In the genomic region with DNA sequence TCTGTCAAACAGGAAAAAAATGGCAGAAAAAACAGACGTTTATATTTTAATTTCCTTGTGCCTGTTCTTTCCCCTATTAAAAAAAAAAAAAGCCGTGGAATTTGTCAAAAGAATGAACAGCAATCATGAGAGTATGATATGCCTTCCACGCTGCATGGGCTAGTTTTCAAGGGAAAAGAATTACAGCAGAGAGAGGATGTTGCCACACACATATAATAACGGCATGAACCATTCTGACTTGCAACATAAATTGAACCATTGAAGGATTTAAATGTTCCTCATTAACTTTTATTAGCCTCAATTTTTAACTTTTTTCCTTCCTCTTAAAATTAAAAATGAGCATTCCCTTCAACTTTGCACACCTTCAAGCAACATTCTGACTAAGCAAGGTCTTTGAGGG, we compare ENCODE assay signal across 23 cellular contexts.
DNase-seq lines count a peak whose midpoint lies in the region; ATAC-seq and TF ChIP-seq lines count a peak whose summit lies in the region.
"Had no signal": no experiment of that assay in that cellular context is flagged by ENCODE, and none has a peak within 500 bp of the region (broad histone marks: within the 10 kb centered on the region; RNA-seq: fewer than 3 reads in every experiment).

No MANE protein-coding gene starts in this region.

- no peak overlapping the region for H3K56ac ChIP-seq in IMR-90 (ENCODE audit: extremely low read depth, insufficient read depth, low read length)

- TF ChIP-seq CTCF in A673 (conservative IDR thresholded peaks at IDR 0.05; ENCODE audit: low read depth, low read length) (no peak), IMR-90 (conservative IDR thresholded peaks at IDR 0.05; ENCODE audit: low read depth, low read length) (no peak), foreskin fibroblast (IDR thresholded peaks at IDR 0.05; ENCODE audit: low read depth, low read length) (no peak), stomach (IDR thresholded peaks at IDR 0.05) (no peak)

- no CpG with 5 or more reads among the region's 4 CpGs for WGBS in IMR-90 (ENCODE audit: extremely low coverage in 2 of 2, insufficient read length in 1 of 2), 2 experiments
- 58 to 70% (median 66%) methylated on average over 4 of the region's 4 CpGs for WGBS in stomach, 5 donors

- H3K4me3 ChIP-seq in A673 (ENCODE audit: low read depth, low read length, poor library complexity, severe bottlenecking) (no peak overlapping the region), IMR-90 (ENCODE audit: insufficient read depth, low read depth, low read length) (no peak overlapping the region), adipocyte (ENCODE audit: low read length) (no peak overlapping the region), foreskin fibroblast (ENCODE audit: low read depth in 1 of 2, low read length in 2 of 2) (no peak overlapping the region), stomach (no peak overlapping the region)
- H3K4me3 ChIP-seq: PC-9, right atrium auricular region, upper lobe of right lung had no signal

- H3K18ac ChIP-seq in IMR-90 (ENCODE audit: low read depth, low read length) = no peak overlapping the region

- H2BK5ac ChIP-seq in IMR-90 (ENCODE audit: low read depth, low read length, poor library complexity, severe bottlenecking) = no peak overlapping the region

- BruUV-seq in A673 (replicated peaks; lab: Mats Ljungman, UMichigan) (no TSS peak), IMR-90 (replicated peaks; lab: Mats Ljungman, UMichigan) (no TSS peak)

- H3K9ac ChIP-seq in IMR-90 (ENCODE audit: low read depth, low read length) (no peak overlapping the region), adipocyte (ENCODE audit: low read length) (no peak overlapping the region)

- no peak overlapping the region for H3K23ac ChIP-seq in IMR-90 (ENCODE audit: low read depth, low read length)

- H3K27me3 ChIP-seq in A673 (replicated peaks; ENCODE audit: insufficient read depth, low read depth, low read length, poor library complexity) (no peaks in the 10 kb centered on the region), IMR-90 (ENCODE audit: control insufficient read depth, insufficient read depth, low read length) (no peaks in the 10 kb centered on the region), adipocyte (replicated peaks; ENCODE audit: control insufficient read depth, insufficient read depth, low read length) (no peaks in the 10 kb centered on the region), stomach (no peaks in the 10 kb centered on the region)
- H3K27me3 ChIP-seq: right atrium auricular region, upper lobe of right lung had no signal

- no peak overlapping the region for H2AFZ ChIP-seq in IMR-90 (replicated peaks; ENCODE audit: low read length, poor library complexity)
- H2AFZ ChIP-seq: PC-9 had no signal

- H2BK15ac ChIP-seq in IMR-90 (ENCODE audit: low read depth, low read length) = no peak overlapping the region

- no peak for TF ChIP-seq EP300 in stomach (IDR thresholded peaks at IDR 0.05)

- TF ChIP-seq POLR2A in IMR-90 (IDR thresholded peaks at IDR 0.05; ENCODE audit: low read depth, low read length) = no peak
- TF ChIP-seq POLR2A in stomach (IDR thresholded peaks at IDR 0.05) = no peak

- no peaks in the 10 kb centered on the region for H4K20me1 ChIP-seq in IMR-90 (ENCODE audit: insufficient read depth, low read length)

- TF ChIP-seq RAD21 in IMR-90 (IDR thresholded peaks at IDR 0.05; ENCODE audit: low read length) = no peak

- no peak overlapping the region; the same call in 1 of the 2 replicates for H3K14ac ChIP-seq in IMR-90 (replicated peaks; ENCODE audit: low read depth, low read length)

- no peak overlapping the region for H3K27ac ChIP-seq in A673 (ENCODE audit: low read depth, low read length, poor library complexity, severe bottlenecking)
- no peak overlapping the region for H3K27ac ChIP-seq in IMR-90 (ENCODE audit: insufficient read depth, low read length)
- H3K27ac ChIP-seq in stomach = no peak overlapping the region
- H3K27ac ChIP-seq: C4-2B, PC-9, right atrium auricular region, upper lobe of right lung had no signal

- no peak overlapping the region for H2AK9ac ChIP-seq in IMR-90 (replicated peaks; ENCODE audit: low read depth, low read length, poor library complexity)

- CTCF ChIA-PET in A673 (lab: Charles Lee) = no interaction called here
- CTCF ChIA-PET in IMR-90 (lab: Yijun Ruan, JAX) = no interaction called here

- H3K9me3 ChIP-seq in A673 (ENCODE audit: low read depth, low read length, poor library complexity, severe bottlenecking) = no peaks in the 10 kb centered on the region
- H3K9me3 ChIP-seq in IMR-90 (ENCODE audit: control insufficient read depth, insufficient read depth, low read length) = no peaks in the 10 kb centered on the region
- no peaks in the 10 kb centered on the region for H3K9me3 ChIP-seq in adipocyte (ENCODE audit: control insufficient read depth, low read length)
- H3K9me3 ChIP-seq in stomach = no peaks in the 10 kb centered on the region
- H3K9me3 ChIP-seq: right atrium auricular region, upper lobe of right lung had no signal

- ATAC-seq in IMR-90 (ENCODE audit: low read depth) (no peak), HG02571 (IDR thresholded peaks at IDR 0.05; ENCODE audit: unreplicated experiment) (no peak), HG03442 (IDR thresholded peaks at IDR 0.05; ENCODE audit: unreplicated experiment) (no peak)
- ATAC-seq: effector memory CD8-positive, alpha-beta T cell; left cardiac atrium; stimulated activated naive CD8-positive, alpha-beta T cell treated with anti-CD3 and anti-CD28 coated beads, Interleukin-15, amount 100 ng/mL, for 72 hours; upper lobe of right lung had no signal

- H3K9me1 ChIP-seq in IMR-90 (ENCODE audit: insufficient read depth, low read length) = peaks cover 17% of the 10 kb centered on the region

- H3K4me2 ChIP-seq in IMR-90 (ENCODE audit: low read depth, low read length) = no peak overlapping the region
- H3K4me2 ChIP-seq: PC-9 had no signal

- peaks cover 0 to 6% of the 10 kb centered on the region in 2 experiments; a peak in 2 of 4 replicates for H3K79me1 ChIP-seq in IMR-90 (ENCODE audit: low read depth in 1 of 2, low read length in 2 of 2)

- H3K4me1 ChIP-seq in A673 (ENCODE audit: insufficient read depth, low read length, poor library complexity, severe bottlenecking) (peaks cover 18% of the 10 kb centered on the region), IMR-90 (ENCODE audit: control insufficient read depth, insufficient read depth, low read length) (peaks cover 11% of the 10 kb centered on the region), adipocyte (ENCODE audit: control insufficient read depth, insufficient read depth, low read length) (peaks cover 9% of the 10 kb centered on the region), stomach (no peaks in the 10 kb centered on the region)
- H3K4me1 ChIP-seq: right atrium auricular region, upper lobe of right lung had no signal

- POLR2A ChIA-PET in A673 (lab: Charles Lee; ENCODE audit: low non-redundant PET) (no interaction called here), IMR-90 (lab: Charles Lee; ENCODE audit: unreplicated experiment) (no interaction called here)

- dilution Hi-C loops in IMR-90 (cut with HindIII; ENCODE audit: low sequenced_read_pairs, unreplicated experiment) = no loop called here

- in situ Hi-C loops in IMR-90 (cut with MboI; ENCODE audit: low sequenced_read_pairs) = no loop called here

- no peak overlapping the region for H4K8ac ChIP-seq in IMR-90 (ENCODE audit: low read depth in 2 of 2, low read length in 2 of 2)

- no peak overlapping the region for H2BK20ac ChIP-seq in IMR-90 (ENCODE audit: low read depth, low read length)

- no peaks in the 10 kb centered on the region for H3K36me3 ChIP-seq in A673 (ENCODE audit: insufficient read depth, low read length, poor library complexity, severe bottlenecking)
- H3K36me3 ChIP-seq in IMR-90 (ENCODE audit: control insufficient read depth, insufficient read depth, low read length) = no peaks in the 10 kb centered on the region
- H3K36me3 ChIP-seq in adipocyte (ENCODE audit: control insufficient read depth, insufficient read depth, low read length, severe bottlenecking) = no peaks in the 10 kb centered on the region
- peaks cover 0 to 28% (median 18%) of the 10 kb centered on the region in 4 donors for H3K36me3 ChIP-seq in stomach
- H3K36me3 ChIP-seq: right atrium auricular region, upper lobe of right lung had no signal

- H2BK120ac ChIP-seq in IMR-90 (ENCODE audit: low read depth, low read length) = peak overlapping the region; percentile 84; the same call in 1 of the 2 replicates

- no peak overlapping the region for H4K5ac ChIP-seq in IMR-90 (ENCODE audit: low read depth, low read length)

- H3K4ac ChIP-seq in IMR-90 (ENCODE audit: low read depth, low read length) = no peak overlapping the region

- no peak overlapping the region; the same call in 1 of the 2 replicates for H2AK5ac ChIP-seq in IMR-90 (ENCODE audit: low read depth, low read length)

- intact Hi-C loops in A673 (cut with micrococcal nuclease; ENCODE audit: unreplicated experiment) (no loop called here), IMR-90 (cut with micrococcal nuclease) (no loop called here), stomach (cut with DNase I; ENCODE audit: low total_unique reads) (no loop called here), posterior cingulate gyrus (cut with DNase I) (no loop called here)

- no peak overlapping the region for H4K91ac ChIP-seq in IMR-90 (ENCODE audit: insufficient read depth, low read depth, low read length)

- DNase-seq in A673 (ENCODE audit: low spot score) = peak; percentile 12
- no peak for DNase-seq in IMR-90
- peak; percentile 18 for DNase-seq in adipocyte (ENCODE audit: low read depth)
- DNase-seq in foreskin fibroblast = peak; percentile 36 to 37
- DNase-seq in stomach = no peak
- no peak for DNase-seq in posterior cingulate gyrus
- DNase-seq: activated CD4-positive, alpha-beta T cell treated with anti-CD3 and anti-CD28 coated beads for 48 hours; cerebellar nuclear complex; effector memory CD8-positive, alpha-beta T cell; left cardiac atrium; naive B cell; NCI-H187 treated with DMSO at 0.1 percent for 48 hours; NCI-H2227 treated with DMSO at 0.1 percent for 48 hours; NCI-H774; occipital lobe; PC-9; SHP77; stimulated activated naive CD8-positive, alpha-beta T cell treated with anti-CD3 and anti-CD28 coated beads, Interleukin-15, amount 100 ng/mL, for 72 hours; upper lobe of right lung had no signal

TF ChIP-seq in IMR-90, 13 proteins besides CTCF, POLR2A, EP300 and RAD21:
- TF ChIP-seq CHD1 (IDR thresholded peaks at IDR 0.05; ENCODE audit: low read depth, low read length) (no peak), CEBPB (IDR thresholded peaks at IDR 0.05; ENCODE audit: low read depth, low read length) (peak; percentile 6; the same call in 1 of the 2 replicates), ELK1 (IDR thresholded peaks at IDR 0.05; ENCODE audit: borderline replicate concordance, low read depth, low read length) (no peak)

Comparison
In these comparisons a context has a peak if more than half of its experiments do, and no peak if none do; other contexts are left out.
1. DNase-seq: peak in A673 (single experiment), adipocyte (single experiment) and foreskin fibroblast (2 of 2); none in IMR-90 (single experiment), stomach (single experiment) and posterior cingulate gyrus (0 of 10).